ENCODE assay signal across 25 cellular contexts in genomic region chr9:117325110-117325788, GRCh38.
"Had no signal": no experiment of that assay in that cellular context is flagged by ENCODE, and none has a peak within 500 bp of the region (broad histone marks: within the 10 kb centered on the region; RNA-seq: fewer than 3 reads in every experiment).

No MANE protein-coding gene starts in this region.

- H3K9me3 Mint-ChIP-seq: activated T-cell treated with anti-CD3 and anti-CD28 coated beads, Interleukin-2, amount 50 U/mL, for 24 hours; activated T-helper 1 cell treated with anti-CD3 and anti-CD28 coated beads, Interleukin-12 subunit alpha, Interleukin-12 subunit beta, Interleukin-2, Interleukin-4 antibody, amounts not matched to agents 30 ng/mL and 10 ng/mL and 1 ng/mL, durations not matched to agents 14 hours and 24 hours and 36 hours; WTC11 had no signal

- DNase-seq: activated CD4-positive, alpha-beta T cell treated with anti-CD3 and anti-CD28 coated beads for 48 hours; activated CD4-positive, alpha-beta T cell treated with anti-CD3 and anti-CD28 coated beads, Interleukin-2, amount 50 U/mL, for 48 hours; activated CD4-positive, CD25-positive, alpha-beta regulatory T cell treated with anti-CD3 and anti-CD28 coated beads, Interleukin-2, amount 50 U/mL, for 72 hours; activated CD8-positive, alpha-beta memory T cell treated with anti-CD3 and anti-CD28 coated beads, Interleukin-2, amount 10 ng/mL, durations not matched to agents 7 days and 5 days; activated effector memory CD4-positive, alpha-beta T cell treated with Interleukin-2 at 50 U/mL for 16 hours; activated naive CD4-positive, alpha-beta T cell; activated T-cell treated with anti-CD3 and anti-CD28 coated beads, Interleukin-2, amount 50 U/mL, for 24 hours; aorta; colonic mucosa; NCI-H1092; NCI-H1436; NCI-H187 treated with DMSO at 0.1 percent for 48 hours; NCI-H2081 treated with DMSO at 0.1 percent for 48 hours; NCI-H226; NCI-H510A; NCI-H526 treated with DMSO at 0.1 percent for 48 hours; PC-3; SIG-M5; SW 1271 had no signal

- H3K27ac Mint-ChIP-seq: activated CD8-positive, alpha-beta memory T cell treated with anti-CD3 and anti-CD28 coated beads, Interleukin-2, amount 10 ng/mL, durations not matched to agents 7 days and 5 days; activated naive CD4-positive, alpha-beta T cell treated with anti-CD3 and anti-CD28 coated beads, Interleukin-2, amount 50 U/mL, for 24 hours; activated T-cell treated with anti-CD3 and anti-CD28 coated beads, Interleukin-2, amount 50 U/mL, for 24 hours; activated T-helper 1 cell treated with anti-CD3 and anti-CD28 coated beads, Interleukin-12 subunit alpha, Interleukin-12 subunit beta, Interleukin-2, Interleukin-4 antibody, amounts not matched to agents 30 ng/mL and 10 ng/mL and 1 ng/mL, durations not matched to agents 14 hours and 24 hours and 36 hours; WTC11 had no signal

- H3K4me1 ChIP-seq: breast epithelium, colonic mucosa had no signal

- H3K27me3 ChIP-seq: breast epithelium, colonic mucosa had no signal

- H3K4me1 Mint-ChIP-seq: activated CD8-positive, alpha-beta memory T cell treated with anti-CD3 and anti-CD28 coated beads, Interleukin-2, amount 10 ng/mL, durations not matched to agents 7 days and 5 days; activated naive CD4-positive, alpha-beta T cell treated with anti-CD3 and anti-CD28 coated beads, Interleukin-2, amount 50 U/mL, for 24 hours had no signal

- H3K9ac ChIP-seq: KMS-11 had no signal

- H3K4me3 Mint-ChIP-seq: activated CD8-positive, alpha-beta memory T cell treated with anti-CD3 and anti-CD28 coated beads, Interleukin-2, amount 10 ng/mL, durations not matched to agents 7 days and 5 days; activated naive CD4-positive, alpha-beta T cell treated with anti-CD3 and anti-CD28 coated beads, Interleukin-2, amount 50 U/mL, for 24 hours; activated T-cell treated with anti-CD3 and anti-CD28 coated beads, Interleukin-2, amount 50 U/mL, for 24 hours; activated T-helper 1 cell treated with anti-CD3 and anti-CD28 coated beads, Interleukin-12 subunit alpha, Interleukin-12 subunit beta, Interleukin-2, Interleukin-4 antibody, amounts not matched to agents 30 ng/mL and 10 ng/mL and 1 ng/mL, durations not matched to agents 14 hours and 24 hours and 36 hours; WTC11 had no signal

- H3K4me2 ChIP-seq: KMS-11 had no signal

- H3K4me3 ChIP-seq: breast epithelium, colonic mucosa, SK-N-MC had no signal

- ATAC-seq: activated CD8-positive, alpha-beta memory T cell treated with anti-CD3 and anti-CD28 coated beads, Interleukin-2, amount 10 ng/mL, durations not matched to agents 7 days and 5 days; PC-3; WTC11 had no signal

- H3K27ac ChIP-seq: breast epithelium, colonic mucosa, KMS-11, SK-N-MC had no signal

- H3K36me3 ChIP-seq: breast epithelium, colonic mucosa had no signal

- H3K36me3 Mint-ChIP-seq: activated CD8-positive, alpha-beta memory T cell treated with anti-CD3 and anti-CD28 coated beads, Interleukin-2, amount 10 ng/mL, durations not matched to agents 7 days and 5 days; activated naive CD4-positive, alpha-beta T cell treated with anti-CD3 and anti-CD28 coated beads, Interleukin-2, amount 50 U/mL, for 24 hours; WTC11 had no signal
